Comparison of ENCODE assay signal across 17 cellular contexts in genomic region chr18:48477353-48477752, GRCh38.
DNase-seq lines count a peak whose midpoint lies in the region; FAIRE-seq and TF ChIP-seq lines count a peak whose summit lies in the region.
"Had no signal": no experiment of that assay in that cellular context is flagged by ENCODE, and none has a peak within 500 bp of the region (broad histone marks: within the 10 kb centered on the region; RNA-seq: fewer than 3 reads in every experiment).

No MANE protein-coding gene starts in this region.

- no peaks in the 10 kb centered on the region for H3K9me2 ChIP-seq in GM23248 (ENCODE audit: insufficient read depth)

- H3K4me1 Mint-ChIP-seq in activated CD4-positive, alpha-beta T cell treated with anti-CD3 and anti-CD28 coated beads, Interleukin-2, amount 10 ng/mL, durations not matched to agents 7 days and 5 days: no peaks in the 10 kb centered on the region
- H3K4me1 Mint-ChIP-seq: CD8-positive, alpha-beta memory T cell had no signal

- no peaks in the 10 kb centered on the region for H3K27me3 ChIP-seq in GM23248 (replicated peaks; ENCODE audit: insufficient read depth)
- no peaks in the 10 kb centered on the region for H3K27me3 ChIP-seq in effector memory CD4-positive, alpha-beta T cell (replicated peaks; ENCODE audit: control insufficient read depth, insufficient read depth, low read length, poor library complexity, severe bottlenecking)
- H3K27me3 ChIP-seq: BLaER1 had no signal

- peaks cover 34% of the 10 kb centered on the region for H3K27me3 Mint-ChIP-seq in activated CD4-positive, alpha-beta T cell treated with anti-CD3 and anti-CD28 coated beads, Interleukin-2, amount 10 ng/mL, durations not matched to agents 7 days and 5 days

- H3K9me3 ChIP-seq in GM23248 (ENCODE audit: low read depth): no peaks in the 10 kb centered on the region
- no peaks in the 10 kb centered on the region for H3K9me3 ChIP-seq in effector memory CD4-positive, alpha-beta T cell (ENCODE audit: control insufficient read depth, low read length)
- H3K9me3 ChIP-seq: HAP-1 had no signal

- POLR2A ChIA-PET in activated CD4-positive, alpha-beta T cell treated with anti-CD3 and anti-CD28 coated beads, Interleukin-2, amount 10 ng/mL, durations not matched to agents 7 days and 5 days (lab: Charles Lee): no interaction called here

- DNase-seq in D721Med (ENCODE audit: insufficient read length, low spot score): no peak
- DNase-seq in GM23248: no peak
- DNase-seq in amniotic epithelial cell (ENCODE audit: low read depth): peak; percentile 71
- peak; percentile 31 for DNase-seq in fibroblast of the aortic adventitia (ENCODE audit: low read depth)
- no peak for DNase-seq in effector memory CD4-positive, alpha-beta T cell
- no peak for DNase-seq in hepatic stellate cell (ENCODE audit: low spot score)
- no peak for DNase-seq in NCI-H2171 treated with DMSO at 0.1 percent for 48 hours (lab: John Stamatoyannopoulos, UW)
- DNase-seq in activated CD4-positive, alpha-beta T cell treated with anti-CD3 and anti-CD28 coated beads, Interleukin-2, amount 10 ng/mL, durations not matched to agents 7 days and 5 days: no peak
- DNase-seq: 8988T; AML-193; CD8-positive, alpha-beta memory T cell; DMS 273 treated with DMSO at 0.1 percent for 48 hours had no signal

- peak; percentile 96 for FAIRE-seq in D721Med (lab: Jason Lieb, UNC)
- FAIRE-seq: GM12892, H1 had no signal

- WGBS in GM23248 (ENCODE audit: low coverage in 1 of 2, low lambda C conversion rate in 2 of 2, missing lambda C conversion rate in 2 of 2), 2 experiments: 28 to 37% methylated on average over 2 of the region's 2 CpGs

- H3K27ac Mint-ChIP-seq in activated CD4-positive, alpha-beta T cell treated with anti-CD3 and anti-CD28 coated beads, Interleukin-2, amount 10 ng/mL, durations not matched to agents 7 days and 5 days: no peak overlapping the region
- H3K27ac Mint-ChIP-seq: CD8-positive, alpha-beta memory T cell had no signal

- no peak overlapping the region for H3K4me3 Mint-ChIP-seq in activated CD4-positive, alpha-beta T cell treated with anti-CD3 and anti-CD28 coated beads, Interleukin-2, amount 10 ng/mL, durations not matched to agents 7 days and 5 days
- H3K4me3 Mint-ChIP-seq: CD8-positive, alpha-beta memory T cell had no signal

- no peak overlapping the region for H3K27ac ChIP-seq in GM23248
- no peak overlapping the region for H3K27ac ChIP-seq in effector memory CD4-positive, alpha-beta T cell (ENCODE audit: insufficient read depth, low read length, poor library complexity, severe bottlenecking)
- H3K27ac ChIP-seq: BLaER1, HL-60 had no signal

- TF ChIP-seq CTCF in D721Med (IDR thresholded peaks at IDR 0.05; ENCODE audit: insufficient read depth, missing control alignments) (no peak), fibroblast of the aortic adventitia (IDR thresholded peaks at IDR 0.05; ENCODE audit: insufficient read depth, low read length) (no peak)

- H3F3A ChIP-seq in GM23248 (ENCODE audit: insufficient read depth): peaks cover 4% of the 10 kb centered on the region; the same call in 1 of the 2 replicates

- in situ Hi-C loops in GM23248 (cut with MboI): loop anchor here (10.0 kb wide), 1 partner anchor 167 kb away; no protein-coding TSS in a partner anchor

- no peaks in the 10 kb centered on the region for H3K79me2 ChIP-seq in GM23248 (ENCODE audit: insufficient read depth)

- H2AFZ ChIP-seq in GM23248: no peak overlapping the region

- H3K36me3 ChIP-seq in GM23248 (ENCODE audit: low read depth): no peaks in the 10 kb centered on the region
- H3K36me3 ChIP-seq in effector memory CD4-positive, alpha-beta T cell (ENCODE audit: control insufficient read depth, insufficient read depth, low read length): no peaks in the 10 kb centered on the region
- H3K36me3 ChIP-seq: BLaER1, HAP-1 had no signal

- no peaks in the 10 kb centered on the region for H3K36me3 Mint-ChIP-seq in activated CD4-positive, alpha-beta T cell treated with anti-CD3 and anti-CD28 coated beads, Interleukin-2, amount 10 ng/mL, durations not matched to agents 7 days and 5 days (ENCODE audit: low read depth)
- H3K36me3 Mint-ChIP-seq: CD8-positive, alpha-beta memory T cell had no signal

- H3K4me3 ChIP-seq in GM23248 (no peak overlapping the region), fibroblast of the aortic adventitia (ENCODE audit: low read depth, low read length) (no peak overlapping the region)
- no peak overlapping the region for H3K4me3 ChIP-seq in effector memory CD4-positive, alpha-beta T cell (ENCODE audit: insufficient read depth, low read depth, low read length, poor library complexity, severe bottlenecking)
- H3K4me3 ChIP-seq: BLaER1, HAP-1 had no signal

- no peaks in the 10 kb centered on the region for H4K20me1 ChIP-seq in GM23248 (ENCODE audit: insufficient read depth)
- H4K20me1 ChIP-seq: BLaER1 had no signal

- peak overlapping the region; percentile 2 for H3K4me2 ChIP-seq in GM23248 (ENCODE audit: unreplicated experiment)
- H3K4me2 ChIP-seq: BLaER1 had no signal

- H3K9me3 Mint-ChIP-seq in activated CD4-positive, alpha-beta T cell treated with anti-CD3 and anti-CD28 coated beads, Interleukin-2, amount 10 ng/mL, durations not matched to agents 7 days and 5 days: no peaks in the 10 kb centered on the region

- peaks cover 13% of the 10 kb centered on the region; the same call in 1 of the 2 replicates for H3K4me1 ChIP-seq in GM23248 (ENCODE audit: insufficient read depth)
- H3K4me1 ChIP-seq in effector memory CD4-positive, alpha-beta T cell (ENCODE audit: control insufficient read depth, insufficient read depth, low read length, poor library complexity, severe bottlenecking): no peaks in the 10 kb centered on the region
- H3K4me1 ChIP-seq: BLaER1, HAP-1 had no signal

- CTCF ChIA-PET in activated CD4-positive, alpha-beta T cell treated with anti-CD3 and anti-CD28 coated beads, Interleukin-2, amount 10 ng/mL, durations not matched to agents 7 days and 5 days (lab: Charles Lee): no interaction called here

- H3K9ac ChIP-seq in GM23248: no peak overlapping the region
- H3K9ac ChIP-seq: BLaER1 had no signal

Comparison
In these comparisons a context has a peak if more than half of its experiments do, and no peak if none do; other contexts are left out.
1. DNase-seq: peak in amniotic epithelial cell (single experiment) and fibroblast of the aortic adventitia (single experiment); none in D721Med (single experiment), GM23248 (single experiment), effector memory CD4-positive, alpha-beta T cell (0 of 3), hepatic stellate cell (single experiment), NCI-H2171 treated with DMSO at 0.1 percent for 48 hours (single experiment) and activated CD4-positive, alpha-beta T cell treated with anti-CD3 and anti-CD28 coated beads, Interleukin-2, amount 10 ng/mL, durations not matched to agents 7 days and 5 days (single experiment).